11 cellular contexts compared by ENCODE assay signal in genomic region chrX:83008415-83008814, GRCh38.
A peak's percentile ranks its signal among the peaks of the same experiment; 100 is the strongest.
DNase-seq lines count a peak whose midpoint lies in the region; ATAC-seq and TF ChIP-seq lines count a peak whose summit lies in the region.
"Had no signal": no experiment of that assay in that cellular context is flagged by ENCODE, and none has a peak within 500 bp of the region (broad histone marks: within the 10 kb centered on the region; RNA-seq: fewer than 3 reads in every experiment).

No MANE protein-coding gene starts in this region.

- no peaks in the 10 kb centered on the region for H3K27me3 Mint-ChIP-seq in nephron progenitor cell (ENCODE audit: low read depth, poor library complexity)

- DNase-seq in GM12865 (ENCODE audit: low read depth): peak; percentile 2
- DNase-seq in LNCaP clone FGC (ENCODE audit: low read depth): no peak
- DNase-seq in brain microvascular endothelial cell: no peak
- DNase-seq in nephron progenitor cell: no peak
- no peak for DNase-seq in SKM-1 treated with dmso at 0.1 percent for 144 hours (lab: John Stamatoyannopoulos, UW; ENCODE audit: unreplicated experiment)
- no peak for DNase-seq in HuH-7 (ENCODE audit: low spot score)
- DNase-seq: activated CD4-positive, CD25-positive, alpha-beta regulatory T cell; head of caudate nucleus; NCI-H524 had no signal

- H3K36me3 ChIP-seq in brain microvascular endothelial cell (replicated peaks): no peaks in the 10 kb centered on the region

- peaks cover 23% of the 10 kb centered on the region for H3K9me3 Mint-ChIP-seq in nephron progenitor cell
- H3K9me3 Mint-ChIP-seq: natural killer cell treated with Interleukin-12 subunit alpha and Interleukin-12 subunit beta and Interleukin-15 and Interleukin-18, amount 100 ng/mL, for 72 hours had no signal

- in situ Hi-C loops in brain microvascular endothelial cell (cut with HindIII; ENCODE audit: low pct_ligation_motif_present, low sequenced_read_pairs): no loop called here

- no peak overlapping the region for H3K27ac ChIP-seq in brain microvascular endothelial cell

- no peak overlapping the region for H3K27ac Mint-ChIP-seq in nephron progenitor cell
- H3K27ac Mint-ChIP-seq: natural killer cell treated with Interleukin-12 subunit alpha and Interleukin-12 subunit beta and Interleukin-15 and Interleukin-18, amount 100 ng/mL, for 72 hours had no signal

- no peak for ATAC-seq in esophagus mucosa
- ATAC-seq: natural killer cell treated with Interleukin-12 subunit alpha and Interleukin-12 subunit beta and Interleukin-15 and Interleukin-18, amount 100 ng/mL, for 72 hours had no signal

- H3K4me3 Mint-ChIP-seq in nephron progenitor cell: no peak overlapping the region
- H3K4me3 Mint-ChIP-seq: natural killer cell treated with Interleukin-12 subunit alpha and Interleukin-12 subunit beta and Interleukin-15 and Interleukin-18, amount 100 ng/mL, for 72 hours had no signal

- no peaks in the 10 kb centered on the region for H3K36me3 Mint-ChIP-seq in nephron progenitor cell (ENCODE audit: low read depth)
- H3K36me3 Mint-ChIP-seq: natural killer cell treated with Interleukin-12 subunit alpha and Interleukin-12 subunit beta and Interleukin-15 and Interleukin-18, amount 100 ng/mL, for 72 hours had no signal

- TF ChIP-seq CTCF in GM12865 (IDR thresholded peaks at IDR 0.05; ENCODE audit: insufficient read depth, low read depth, low read length, missing control alignments) (peak; percentile 28), LNCaP clone FGC (IDR thresholded peaks at IDR 0.05; ENCODE audit: control insufficient read depth, extremely low read depth, insufficient read depth) (peak; percentile 37), brain microvascular endothelial cell (IDR thresholded peaks at IDR 0.05; ENCODE audit: low read depth, low read length, missing control alignments) (peak; percentile 11), nephron progenitor cell (IDR thresholded peaks at IDR 0.05) (peak; percentile 47)

- no peaks in the 10 kb centered on the region for H3K27me3 ChIP-seq in brain microvascular endothelial cell (replicated peaks)

- H3K4me3 ChIP-seq in GM12865 (ENCODE audit: low read depth, low read length) (no peak overlapping the region), LNCaP clone FGC (ENCODE audit: low read depth, low read length) (no peak overlapping the region), brain microvascular endothelial cell (ENCODE audit: low read depth, low read length) (no peak overlapping the region)

- no peaks in the 10 kb centered on the region for H3K4me1 Mint-ChIP-seq in nephron progenitor cell
